In genomic region chr2:171210864-171211431, GRCh38 we compare ENCODE assay signal across 9 cellular contexts. TPM values are rescaled to one million over a fixed set of nuclear protein-coding genes. Genes with fewer than 3 reads are reported as not detected.
A peak's percentile ranks its signal among the peaks of the same experiment; 100 is the strongest.
DNase-seq lines count a peak whose midpoint lies in the region; ATAC-seq, FAIRE-seq and TF ChIP-seq lines count a peak whose summit lies in the region.
"Had no signal": no experiment of that assay in that cellular context is flagged by ENCODE, and none has a peak within 500 bp of the region (broad histone marks: within the 10 kb centered on the region; RNA-seq: fewer than 3 reads in every experiment).

No MANE protein-coding gene starts in this region.

- H3K4me1 ChIP-seq in OCI-LY1 (ENCODE audit: insufficient read depth, low read length, severe bottlenecking), result peaks cover 34% of the 10 kb centered on the region
- H3K4me1 ChIP-seq in GM12878 (ENCODE audit: control insufficient read depth, insufficient read depth, low read length), result peaks cover 11% of the 10 kb centered on the region
- H3K4me1 ChIP-seq in esophagus squamous epithelium, result no peaks in the 10 kb centered on the region
- H3K4me1 ChIP-seq in body of pancreas, result no peaks in the 10 kb centered on the region

- H3K9me3 ChIP-seq in OCI-LY1 (ENCODE audit: low read length), result no peaks in the 10 kb centered on the region
- no peaks in the 10 kb centered on the region; the same call in 2 of the 3 replicates for H3K9me3 ChIP-seq in GM12878 (replicated peaks; ENCODE audit: control insufficient read depth, insufficient read depth, low read length)
- no peaks in the 10 kb centered on the region for H3K9me3 ChIP-seq in esophagus squamous epithelium
- no peaks in the 10 kb centered on the region for H3K9me3 ChIP-seq in body of pancreas

- TF ChIP-seq CTCF in GM12865 (IDR thresholded peaks at IDR 0.05; ENCODE audit: insufficient read depth, low read depth, low read length, missing control alignments), result no peak
- no peak for TF ChIP-seq CTCF in OCI-LY1 (IDR thresholded peaks at IDR 0.05; ENCODE audit: low read length)
- TF ChIP-seq CTCF in GM12878 (IDR thresholded peaks at IDR 0.05 in 2 of 3, conservative IDR thresholded peaks at IDR 0.05 in 1 of 3; ENCODE audit: control insufficient read depth in 2 of 3, extremely low read depth in 1 of 3, insufficient read depth in 1 of 3, low read depth in 3 of 3, low read length in 3 of 3), result no peak
- no peak for TF ChIP-seq CTCF in esophagus squamous epithelium (IDR thresholded peaks at IDR 0.05)
- no peak for TF ChIP-seq CTCF in body of pancreas (IDR thresholded peaks at IDR 0.05)

- peak; percentile 72 for ATAC-seq in HG02588 (IDR thresholded peaks at IDR 0.05; ENCODE audit: unreplicated experiment)
- peak; percentile 93 for ATAC-seq in GM12878
- ATAC-seq in body of pancreas, result no peak
- ATAC-seq: HCT116 had no signal

- POLR2A ChIA-PET in GM12878 (lab: Charles Lee), result interaction anchor here (0.5 to 1.5 kb wide), 5 partner anchors 32 to 123 kb away, joined by 3 read pairs; no protein-coding TSS in a partner anchor

- H3K9ac ChIP-seq in OCI-LY1 (ENCODE audit: low read length), result peak overlapping the region; percentile 66
- peak overlapping the region; percentile 69 for H3K9ac ChIP-seq in GM12878 (ENCODE audit: control insufficient read depth, insufficient read depth, low read length)

- in situ Hi-C loops in GM12878 (cut with MboI), result no loop called here

- H4K20me1 ChIP-seq in OCI-LY1 (ENCODE audit: insufficient read depth, low read length), result no peaks in the 10 kb centered on the region
- H4K20me1 ChIP-seq in GM12878 (ENCODE audit: control insufficient read depth, insufficient read depth), result no peaks in the 10 kb centered on the region

- H3K4me3 ChIP-seq in GM12865 (ENCODE audit: low read depth, low read length), result peak overlapping the region; percentile 41
- H3K4me3 ChIP-seq in OCI-LY1 (ENCODE audit: low read depth, low read length, poor library complexity, severe bottlenecking), result peak overlapping the region; percentile 53
- H3K4me3 ChIP-seq in GM12878, result peak overlapping the region; percentile 37; the same call in 1 of the 2 replicates
- H3K4me3 ChIP-seq in esophagus squamous epithelium, result no peak overlapping the region
- no peak overlapping the region for H3K4me3 ChIP-seq in body of pancreas

- no peaks in the 10 kb centered on the region for H3K27me3 ChIP-seq in OCI-LY1 (ENCODE audit: insufficient read depth, low read length)
- no peaks in the 10 kb centered on the region for H3K27me3 ChIP-seq in GM12878 (replicated peaks in 1 of 2; ENCODE audit: control insufficient read depth in 2 of 2, insufficient read depth in 2 of 2, low read length in 1 of 2)
- H3K27me3 ChIP-seq in esophagus squamous epithelium, result peaks cover 0 to 7% (median 0%) of the 10 kb centered on the region in 4 donors
- H3K27me3 ChIP-seq in body of pancreas, result no peaks in the 10 kb centered on the region

- BruUV-seq in GM12878 (replicated peaks; lab: Mats Ljungman, UMichigan), result TSS peak; percentile 88

- no peak for TF ChIP-seq RAD21 in GM12878 (IDR thresholded peaks at IDR 0.05; ENCODE audit: insufficient read depth, low read depth, low read length)

- 2% methylated on average over 8 of the region's 8 CpGs for WGBS in GM12878 (ENCODE audit: insufficient coverage, insufficient replicate concordance, low lambda C conversion rate, missing lambda C conversion rate)
- 48 to 57% methylated on average over 8 of the region's 8 CpGs for WGBS in esophagus squamous epithelium, 2 donors
- WGBS in body of pancreas, 2 donors, result 50 to 73% methylated on average over 8 of the region's 8 CpGs

- H3K36me3 ChIP-seq in OCI-LY1 (ENCODE audit: insufficient read depth, low read length) (no peaks in the 10 kb centered on the region), GM12878 (ENCODE audit: control insufficient read depth in 2 of 2, insufficient read depth in 2 of 2, low read length in 1 of 2) (no peaks in the 10 kb centered on the region), esophagus squamous epithelium (no peaks in the 10 kb centered on the region), body of pancreas (replicated peaks in 1 of 2; ENCODE audit: insufficient read depth in 1 of 2, low read depth in 2 of 2) (no peaks in the 10 kb centered on the region)

- H3F3A ChIP-seq in OCI-LY1 (ENCODE audit: insufficient read depth, low read length), result no peaks in the 10 kb centered on the region

- CTCF ChIA-PET in GM12878 (lab: Yijun Ruan, JAX), result interaction anchor here (1.2 kb wide), 1 partner anchor 113 kb away, joined by 3 read pairs; no protein-coding TSS in a partner anchor

- H3K9me2 ChIP-seq in OCI-LY1 (ENCODE audit: low read depth, low read length), result no peaks in the 10 kb centered on the region

- H3K27ac ChIP-seq in OCI-LY1 (ENCODE audit: low read depth, low read length, poor library complexity, severe bottlenecking) (peak overlapping the region; percentile 88), GM12878 (ENCODE audit: control insufficient read depth, insufficient read depth) (peak overlapping the region; percentile 88), esophagus squamous epithelium (no peak overlapping the region), body of pancreas (no peak overlapping the region)

- SMC1A ChIA-PET in GM12878 (lab: Charles Lee; ENCODE audit: uncharacterized antibody, unreplicated experiment), result interaction anchor here (0.6 to 3.1 kb wide), 11 partner anchors 9 to 108 kb away, joined by 3 to 16 read pairs (median 5); no protein-coding TSS in a partner anchor

- TF ChIP-seq POLR2A in GM12878 (IDR thresholded peaks at IDR 0.05; ENCODE audit: low read depth, low read length), result 0 out of 2 replicates have a peak, but pooled peaks have one; percentile 41
- TF ChIP-seq POLR2A in esophagus squamous epithelium (IDR thresholded peaks at IDR 0.05), result no peak
- no peak for TF ChIP-seq POLR2A in body of pancreas (IDR thresholded peaks at IDR 0.05)

- H3K4me2 ChIP-seq in OCI-LY1 (ENCODE audit: low read length) (peak overlapping the region; percentile 76), GM12878 (ENCODE audit: control insufficient read depth, insufficient read depth) (peak overlapping the region; percentile 90)

- peak in 1 of 2 experiments; percentile 55; a peak in 2 of 4 replicates for TF ChIP-seq EP300 in GM12878 (IDR thresholded peaks at IDR 0.05; ENCODE audit: borderline replicate concordance in 1 of 2, control insufficient read depth in 1 of 2, low read depth in 2 of 2, low read length in 2 of 2)

- RAD21 ChIA-PET in GM12878 (lab: Charles Lee; ENCODE audit: unreplicated experiment), result interaction anchor here (1.1 to 1.9 kb wide), 5 partner anchors 9 to 205 kb away, joined by 4 to 6 read pairs (median 5); no protein-coding TSS in a partner anchor

- intact Hi-C loops in GM12878 (cut with micrococcal nuclease; ENCODE audit: unreplicated experiment) (no loop called here), esophagus squamous epithelium (cut with DNase I) (no loop called here), body of pancreas (cut with DNase I) (no loop called here)

- peak overlapping the region; percentile 76 for H2AFZ ChIP-seq in OCI-LY1 (ENCODE audit: low read length)
- peak overlapping the region; percentile 89 for H2AFZ ChIP-seq in GM12878 (ENCODE audit: control insufficient read depth, low read depth, low read length)

- FAIRE-seq in GM12878 (lab: Jason Lieb, UNC), result peak; percentile 13

- DNase-seq in GM12865 (ENCODE audit: low read depth) (peak; percentile 66), GM12878 (ENCODE audit: low read depth, low spot score) (peak; percentile 58), pons (ENCODE audit: low spot score) (no peak), esophagus squamous epithelium (lab: John Stamatoyannopoulos, UW) (no peak), body of pancreas (no peak), NCI-H187 treated with DMSO at 0.1 percent for 48 hours (lab: John Stamatoyannopoulos, UW) (no peak)

- H3K79me2 ChIP-seq in OCI-LY1 (ENCODE audit: insufficient read depth, low read length) (no peaks in the 10 kb centered on the region), GM12878 (ENCODE audit: control insufficient read depth, insufficient read depth, low read length) (no peaks in the 10 kb centered on the region)

TF ChIP-seq in GM12878, 131 proteins besides CTCF, POLR2A, EP300 and RAD21 (continues in another document):
- TF ChIP-seq CHD4 (IDR thresholded peaks at IDR 0.05), result no peak
- TF ChIP-seq CREB1 (IDR thresholded peaks at IDR 0.05; ENCODE audit: low read depth), result no peak
- 0 out of 2 replicates have a peak, but pooled peaks have one; percentile 33 for TF ChIP-seq MEF2A (IDR thresholded peaks at IDR 0.05; ENCODE audit: insufficient read depth, low read depth, low read length)
- no peak for TF ChIP-seq CBX3 (IDR thresholded peaks at IDR 0.05; ENCODE audit: borderline replicate concordance, low read depth)
- TF ChIP-seq IKZF1 (conservative IDR thresholded peaks at IDR 0.05), result peak; percentile 42
- peak; percentile 65; the same call in 1 of the 2 replicates for TF ChIP-seq DPF2 (IDR thresholded peaks at IDR 0.05)

RNA-seq across cellular contexts. Expression of gene TLK1, which starts 50.3 kb away (rescaled TPM):
- total RNA-seq in GM12878 (2013; cell fraction: nucleolus; rRNA removed), result 122 and 146 TPM in 2 replicates
- total RNA-seq in GM12878 (2014; rRNA removed) (25.1 and 29.0 TPM in 2 replicates), GM12878 (2014; rRNA removed; fragmentation: Illumina TruSeq; extraction: Trizol) (48.4 and 51.6 TPM in 2 replicates), GM12878 (2021) (122 TPM in 2 replicates), esophagus squamous epithelium (10 to 100 TPM; 11.1 to 24.5 (median 20.0) TPM), body of pancreas (10 to 100 TPM; 31.9 to 48.1 TPM)
- polyA plus RNA-seq in GM12878 (2011; ENCODE audit: low read depth), result 21.4 TPM
- polyA plus RNA-seq in GM12878 (2011; rRNA removed) (50.2 and 77.0 TPM in 2 replicates), GM12878 (2014; fragmentation: Illumina TruSeq; extraction: Trizol) (79.9 and 99.5 TPM in 2 replicates), GM12878 (2014; fragmentation: Nextera tagmentation; extraction: Ambion mirVana) (100 to 1,000 TPM in 1 of 2 experiments, 10 to 100 TPM in 1; 42.5 to 126 TPM), GM12878 (2014; rRNA removed) (26.3 and 28.4 TPM in 2 replicates), GM12878 (2016; fragmentation: Nextera tagmentation; extraction: Ambion mirVana) (10 to 100 TPM; 64.4 to 71.3 TPM)
- 13.1 and 18.1 TPM in 2 replicates for polyA plus RNA-seq in GM12878 (2011; cell fraction: cytosol; rRNA removed)
- 21.7 and 25.4 TPM in 2 replicates for polyA plus RNA-seq in GM12878 (2011; cell fraction: nucleus; rRNA removed)
- 43.7 and 60.4 TPM in 2 replicates for polyA plus RNA-seq in GM12878 (2012)
- 39.4 and 60.5 TPM in 2 replicates for polyA minus RNA-seq in GM12878 (2011; rRNA and poly(A)+ RNA removed)
- polyA minus RNA-seq in GM12878 (2011; cell fraction: cytosol; rRNA and poly(A)+ RNA removed), result 31.0 and 41.9 TPM in 2 replicates
- 38.4 and 75.1 TPM in 2 replicates for polyA minus RNA-seq in GM12878 (2011; cell fraction: nucleus; rRNA and poly(A)+ RNA removed)

Comparison
In these comparisons a context has a peak if more than half of its experiments do, and no peak if none do; other contexts are left out.
1. DNase-seq: peak in GM12865 (single experiment) and GM12878 (single experiment); none in pons (single experiment), esophagus squamous epithelium (single experiment), body of pancreas (0 of 4) and NCI-H187 treated with DMSO at 0.1 percent for 48 hours (single experiment).
2. H3K4me3 ChIP-seq: peak in GM12865 (single experiment), OCI-LY1 (single experiment) and GM12878 (single experiment); none in esophagus squamous epithelium (0 of 4) and body of pancreas (0 of 2).
3. H3K27ac ChIP-seq: peak in OCI-LY1 (single experiment) and GM12878 (single experiment); none in esophagus squamous epithelium (0 of 4) and body of pancreas (0 of 4).